Comparison of ENCODE assay signal across 22 cellular contexts in the genomic region with DNA sequence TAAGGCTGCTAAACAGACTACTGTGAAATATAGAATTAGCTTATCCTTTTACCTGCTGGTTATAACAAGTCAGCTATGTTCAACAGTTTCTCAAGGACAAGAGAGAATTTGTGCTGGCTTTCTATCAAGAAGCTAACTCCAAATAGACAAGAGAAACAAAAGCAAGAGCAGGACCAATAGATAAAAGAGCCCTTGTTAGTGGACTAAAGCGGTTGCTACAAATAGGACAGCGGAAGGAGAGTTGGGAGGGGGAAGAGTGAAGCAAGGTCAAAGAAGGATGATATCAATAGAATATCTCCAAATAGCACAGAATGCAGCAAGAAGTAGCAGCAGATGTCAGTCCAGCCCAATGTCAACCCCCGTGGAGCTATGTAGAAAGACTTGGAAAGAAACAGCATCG. TPM values are rescaled to one million over a fixed set of nuclear protein-coding genes. Genes with fewer than 3 reads are reported as not detected.
DNase-seq lines count a peak whose midpoint lies in the region; ATAC-seq and TF ChIP-seq lines count a peak whose summit lies in the region.
"Had no signal": no experiment of that assay in that cellular context is flagged by ENCODE, and none has a peak within 500 bp of the region (broad histone marks: within the 10 kb centered on the region; RNA-seq: fewer than 3 reads in every experiment).

No MANE protein-coding gene starts in this region.

- H3K36me3 ChIP-seq in trophoblast cell (ENCODE audit: control insufficient read depth in 1 of 2, insufficient read depth in 2 of 2, low read length in 2 of 2) (no peaks in the 10 kb centered on the region), stomach (no peaks in the 10 kb centered on the region)
- H3K36me3 ChIP-seq: BLaER1 treated with 17β-estradiol and CSF1 and Interleukin-3, amounts not matched to agents 10 nM and 100 nM; Peyer's patch; SJSA1 had no signal

- WGBS in trophoblast cell (ENCODE audit: extremely low coverage, insufficient coverage, insufficient read length), result no CpG with 5 or more reads among the region's 4 CpGs
- WGBS in stomach, 5 donors, result 43 to 52% (median 51%) methylated on average over 4 of the region's 4 CpGs

- H4K91ac ChIP-seq in trophoblast cell (ENCODE audit: low read depth, low read length), result no peak overlapping the region

- TF ChIP-seq EP300 in stomach (IDR thresholded peaks at IDR 0.05), result no peak

- TF ChIP-seq POLR2A in stomach (IDR thresholded peaks at IDR 0.05), result no peak

- no peak overlapping the region for H2AFZ ChIP-seq in trophoblast cell (ENCODE audit: insufficient read depth, low read length, poor library complexity)
- H2AFZ ChIP-seq: GM23248 had no signal

- H3K27me3 ChIP-seq in dorsolateral prefrontal cortex, result no peaks in the 10 kb centered on the region
- no peaks in the 10 kb centered on the region for H3K27me3 ChIP-seq in trophoblast cell (ENCODE audit: insufficient read depth, low read length)
- no peaks in the 10 kb centered on the region for H3K27me3 ChIP-seq in stomach
- H3K27me3 ChIP-seq: BLaER1 treated with 17β-estradiol and CSF1 and Interleukin-3, amounts not matched to agents 10 nM and 100 nM; Peyer's patch; SJSA1 had no signal

- no peak for ATAC-seq in HG02973 (IDR thresholded peaks at IDR 0.05; ENCODE audit: unreplicated experiment)
- ATAC-seq in GM19324 (IDR thresholded peaks at IDR 0.05; ENCODE audit: low FRiP score, unreplicated experiment), result no peak
- ATAC-seq in GM19467 (IDR thresholded peaks at IDR 0.05; ENCODE audit: unreplicated experiment), result no peak

- H3K18ac ChIP-seq in trophoblast cell (ENCODE audit: low read length), result no peak overlapping the region

- peak; percentile 17 for DNase-seq in COLO829 (ENCODE audit: low spot score)
- DNase-seq in NCI-H1694 (lab: John Stamatoyannopoulos, UW), result peak; percentile 94
- peak in 1 of 10 donors; percentile 30 for DNase-seq in dorsolateral prefrontal cortex
- DNase-seq in trophoblast cell, result no peak
- no peak for DNase-seq in stomach
- DNase-seq: CD8-positive, alpha-beta memory T cell; GDM1; GM23248; HCEC 1CT; Karpas-422; MM.1S; NCI-H1092; NCI-H1930; NCI-H2171; NCI-H446 treated with DMSO at 0.1 percent for 48 hours; NK-92 treated with Interleukin-12 subunit alpha and Interleukin-12 subunit beta, amount 100 ng/mL, for 24 hours; Peyer's patch had no signal

- intact Hi-C loops in dorsolateral prefrontal cortex (cut with DNase I) (loop anchor here (2.0 to 5.0 kb wide), 2 partner anchors 51 to 54 kb away; partner anchors contain the start of gene AKT3 (in 1 of the 2)), stomach (cut with DNase I; ENCODE audit: low total_unique reads) (no loop called here)

- H3K9me3 ChIP-seq in trophoblast cell (ENCODE audit: insufficient read depth, low read depth, low read length) (peaks cover 2% of the 10 kb centered on the region), stomach (no peaks in the 10 kb centered on the region)
- H3K9me3 ChIP-seq: BLaER1 treated with 17β-estradiol and CSF1 and Interleukin-3, amounts not matched to agents 10 nM and 100 nM; Peyer's patch; SJSA1 had no signal

- H2BK120ac ChIP-seq in trophoblast cell (ENCODE audit: insufficient read depth, low read length, poor library complexity), result no peak overlapping the region

- no peaks in the 10 kb centered on the region for H3K4me1 ChIP-seq in trophoblast cell (ENCODE audit: control insufficient read depth in 1 of 2, insufficient read depth in 2 of 2, low read length in 2 of 2)
- no peaks in the 10 kb centered on the region for H3K4me1 ChIP-seq in stomach
- H3K4me1 ChIP-seq: BLaER1 treated with 17β-estradiol and CSF1 and Interleukin-3, amounts not matched to agents 10 nM and 100 nM; Peyer's patch had no signal

- no peak overlapping the region for H2BK12ac ChIP-seq in trophoblast cell (ENCODE audit: low read length)

- H3K23ac ChIP-seq in trophoblast cell (ENCODE audit: low read length), result peak overlapping the region; percentile 74

- H3K4me3 ChIP-seq in dorsolateral prefrontal cortex, result peak overlapping the region in 50 of 59 donors; percentile 0 to 51 (median 27)
- H3K4me3 ChIP-seq in trophoblast cell (ENCODE audit: low read depth, low read length), result no peak overlapping the region
- H3K4me3 ChIP-seq in stomach, result no peak overlapping the region
- H3K4me3 ChIP-seq: BLaER1 treated with 17β-estradiol and CSF1 and Interleukin-3, amounts not matched to agents 10 nM and 100 nM; GM23248; Peyer's patch; SJSA1 had no signal

- H2BK5ac ChIP-seq in trophoblast cell (ENCODE audit: low read depth, low read length, poor library complexity), result no peak overlapping the region

- H2AK5ac ChIP-seq in trophoblast cell (ENCODE audit: low read length), result no peak overlapping the region

- H3K4me2 ChIP-seq in trophoblast cell (ENCODE audit: low read length), result no peak overlapping the region
- H3K4me2 ChIP-seq: BLaER1 treated with 17β-estradiol and CSF1 and Interleukin-3, amounts not matched to agents 10 nM and 100 nM had no signal

- H4K8ac ChIP-seq in trophoblast cell (ENCODE audit: low read depth, low read length), result no peak overlapping the region

- no peak overlapping the region for H3K14ac ChIP-seq in trophoblast cell (ENCODE audit: low read length)

- peak overlapping the region in 56 of 59 donors; percentile 1 to 82 (median 56) for H3K27ac ChIP-seq in dorsolateral prefrontal cortex
- no peak overlapping the region for H3K27ac ChIP-seq in trophoblast cell (ENCODE audit: low read depth, low read length)
- H3K27ac ChIP-seq in stomach, result no peak overlapping the region
- H3K27ac ChIP-seq: BLaER1 treated with 17β-estradiol and CSF1 and Interleukin-3, amounts not matched to agents 10 nM and 100 nM; GM23248; Peyer's patch; SJSA1 had no signal

- TF ChIP-seq CTCF in dorsolateral prefrontal cortex (IDR thresholded peaks at IDR 0.05 in 54 of 56, conservative IDR thresholded peaks at IDR 0.05 in 2 of 56; ENCODE audit: low read depth in 1 of 56, partially characterized antibody in 56 of 56) (no peak), stomach (IDR thresholded peaks at IDR 0.05) (no peak)

- H4K12ac ChIP-seq in trophoblast cell (ENCODE audit: low read depth, low read length), result no peak overlapping the region

- H3K4ac ChIP-seq in trophoblast cell (ENCODE audit: low read depth, low read length), result no peak overlapping the region

- H3K79me1 ChIP-seq in trophoblast cell (ENCODE audit: low read length), result no peaks in the 10 kb centered on the region

- H3K79me2 ChIP-seq in trophoblast cell (ENCODE audit: control insufficient read depth, insufficient read depth, low read length, poor library complexity), result no peaks in the 10 kb centered on the region

- no peak overlapping the region for H3K9ac ChIP-seq in trophoblast cell (ENCODE audit: low read length)
- H3K9ac ChIP-seq: BLaER1 treated with 17β-estradiol and CSF1 and Interleukin-3, amounts not matched to agents 10 nM and 100 nM; GM23248 had no signal

RNA-seq across cellular contexts. Expression of gene AKT3, which starts 53.0 kb away (rescaled TPM):
- total RNA-seq in dorsolateral prefrontal cortex (100 to 1,000 TPM; 292 to 619 (median 420) TPM), stomach (100 to 1,000 TPM in 1 of 5 donors, 10 to 100 TPM in 3, 1 to 10 TPM in 1; 5.5 to 100 (median 21.4) TPM)
- polyA plus RNA-seq in trophoblast cell (2013), result 29.4 and 32.2 TPM in 2 replicates
- 10 to 100 TPM in 2 of 3 donors, 1 to 10 TPM in 1; 6.6 to 12.1 (median 11.3) TPM for polyA plus RNA-seq in stomach

Comparison
In these comparisons a context has a peak if more than half of its experiments do, and no peak if none do; other contexts are left out.
1. DNase-seq: peak in COLO829 (single experiment) and NCI-H1694 (single experiment); none in trophoblast cell (0 of 2) and stomach (single experiment).
2. H3K27ac ChIP-seq: peak in dorsolateral prefrontal cortex (56 of 59); none in trophoblast cell (single experiment) and stomach (0 of 5).
3. H3K4me3 ChIP-seq: peak in dorsolateral prefrontal cortex (50 of 59); none in trophoblast cell (single experiment) and stomach (0 of 4).